Comparison of ENCODE assay signal across 34 cellular contexts in genomic region chr12:21129352-21129751, GRCh38. TPM values are rescaled to one million over a fixed set of nuclear protein-coding genes. Genes with fewer than 3 reads are reported as not detected.
"Had no signal": no experiment of that assay in that cellular context is flagged by ENCODE, and none has a peak within 500 bp of the region (broad histone marks: within the 10 kb centered on the region; RNA-seq: fewer than 3 reads in every experiment).

No MANE protein-coding gene starts in this region.

- H3K9me3 ChIP-seq: colonic mucosa, esophagus squamous epithelium, gastrocnemius medialis, lower lobe of right lung, mucosa of descending colon had no signal

- H3K27me3 Mint-ChIP-seq: dendritic cell treated with granulocyte-macrophage colony-stimulating factor and Interleukin-4, amounts not matched to agents 40 ng/mL and 50 ng/mL, for 4 days; effector memory CD8-positive, alpha-beta T cell; naive B cell had no signal

- H3K4me1 ChIP-seq: colonic mucosa, esophagus squamous epithelium, gastrocnemius medialis, heart right ventricle, left ventricle myocardium inferior, lower lobe of right lung had no signal

- ATAC-seq: effector memory CD8-positive, alpha-beta T cell; esophagus mucosa; gastrocnemius medialis; heart right ventricle; lower lobe of right lung; mucosa of descending colon had no signal

- H3K27ac ChIP-seq: colonic mucosa, epithelial cell of prostate, esophagus squamous epithelium, gastrocnemius medialis, heart right ventricle, left ventricle myocardium inferior, lower lobe of right lung had no signal

- H3K27me3 ChIP-seq: colonic mucosa, esophagus squamous epithelium, gastrocnemius medialis, heart right ventricle had no signal

- H3K4me3 Mint-ChIP-seq: dendritic cell treated with granulocyte-macrophage colony-stimulating factor and Interleukin-4, amounts not matched to agents 40 ng/mL and 50 ng/mL, for 4 days; effector memory CD8-positive, alpha-beta T cell; endodermal cell; mesothelial cell of epicardium; naive B cell had no signal

- DNase-seq: colonic mucosa; cortex of kidney; effector CD8-positive, alpha-beta T cell; effector memory CD8-positive, alpha-beta T cell; endodermal cell; erythroblast; esophagus squamous epithelium; foreskin fibroblast; foreskin melanocyte; gastrocnemius medialis; glutamatergic neuron; head of caudate nucleus; heart right ventricle; hippocampal formation; left cardiac atrium; left ventricle myocardium inferior; lower lobe of right lung; mesenchymal stem cell; mucosa of descending colon; naive B cell had no signal

- H3K4me3 ChIP-seq: colonic mucosa, esophagus squamous epithelium, gastrocnemius medialis, heart right ventricle, left ventricle myocardium inferior, lower lobe of right lung, mucosa of descending colon had no signal

- H3K4me1 Mint-ChIP-seq: endodermal cell, mesothelial cell of epicardium, naive B cell had no signal

- H3K36me3 Mint-ChIP-seq: mesothelial cell of epicardium, naive B cell had no signal

- FAIRE-seq: endometrium, islet of Langerhans, keratinocyte had no signal

- H3K27ac Mint-ChIP-seq: dendritic cell treated with granulocyte-macrophage colony-stimulating factor and Interleukin-4, amounts not matched to agents 40 ng/mL and 50 ng/mL, for 4 days; effector memory CD8-positive, alpha-beta T cell; endodermal cell; mesothelial cell of epicardium; naive B cell had no signal

- H3K9me3 Mint-ChIP-seq: effector memory CD8-positive, alpha-beta T cell had no signal

- H3K36me3 ChIP-seq: colonic mucosa, esophagus squamous epithelium, gastrocnemius medialis, heart right ventricle, left ventricle myocardium inferior, lower lobe of right lung had no signal

RNA-seq across cellular contexts. Expression of gene SLCO1B1, which starts 1.6 kb away (rescaled TPM):
- total RNA-seq: colonic mucosa, dermis microvascular lymphatic vessel endothelial cell, esophagus squamous epithelium, glomerular endothelial cell, kidney epithelial cell, left cardiac atrium, left ventricle myocardium inferior, lower leg skin, lower lobe of right lung, lung microvascular endothelial cell, mesenteric fat pad, mucosa of descending colon, myocyte had no signal
- polyA plus RNA-seq: heart right ventricle, keratinocyte had no signal
